ENCODE assay signal across 1 cellular context in the genomic region with DNA sequence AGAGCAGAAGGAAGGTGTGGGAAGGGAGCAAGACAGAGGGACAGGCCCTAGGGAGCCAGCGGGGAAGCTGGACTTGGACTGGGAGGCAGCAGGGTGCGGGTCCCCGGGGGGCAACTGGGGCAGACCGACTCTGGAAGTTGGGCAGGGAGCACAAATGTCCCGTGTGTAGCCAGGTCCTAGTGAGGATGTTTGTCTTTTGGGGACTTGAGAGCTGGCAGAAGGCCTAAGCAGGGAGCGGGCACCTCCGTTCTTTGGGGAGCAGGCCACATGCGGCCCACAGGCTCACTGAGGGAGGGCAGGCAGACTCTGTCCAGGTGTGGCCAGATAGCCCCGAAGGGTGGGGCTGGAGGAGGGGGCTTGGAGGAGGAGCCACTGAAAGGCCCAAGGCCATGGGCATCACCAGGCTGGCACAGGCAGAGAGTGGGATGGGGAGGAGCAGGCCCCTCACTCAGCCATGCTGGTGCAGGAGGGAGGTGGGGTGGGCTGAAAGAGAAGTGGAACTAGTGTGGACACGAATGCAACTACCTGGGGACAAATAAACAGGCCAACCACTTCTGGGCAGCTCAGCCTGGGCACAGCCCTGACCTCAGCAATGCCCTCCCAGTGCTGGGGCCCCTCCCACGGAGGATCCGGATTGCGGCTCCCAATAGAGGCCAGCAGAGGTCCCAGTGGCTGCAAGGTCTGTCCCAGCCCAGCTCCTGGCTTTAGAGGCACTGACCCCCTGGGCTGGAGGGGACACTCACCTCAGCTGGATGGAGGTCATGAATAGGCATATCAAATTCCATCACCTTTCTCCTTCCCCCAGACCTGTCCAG.
TF ChIP-seq lines count a peak whose summit lies in the region.

No MANE protein-coding gene starts in this region.

TF ChIP-seq in H1, 55 proteins besides CTCF, POLR2A, EP300 and RAD21:
- TF ChIP-seq RNF2 (IDR thresholded peaks at IDR 0.05; ENCODE audit: borderline replicate concordance, low read depth, low read length, missing control alignments, poor library complexity, severe bottlenecking): no peak
- TF ChIP-seq SIX5 (IDR thresholded peaks at IDR 0.05; ENCODE audit: low read depth, low read length): no peak
- no peak for TF ChIP-seq BRCA1 (IDR thresholded peaks at IDR 0.05; ENCODE audit: low read depth, low read length)
- TF ChIP-seq BACH1 (IDR thresholded peaks at IDR 0.05; ENCODE audit: low read length): no peak
- TF ChIP-seq KDM4A (IDR thresholded peaks at IDR 0.05; ENCODE audit: low read depth, low read length, severe bottlenecking): no peak
- TF ChIP-seq, protein P1, sequence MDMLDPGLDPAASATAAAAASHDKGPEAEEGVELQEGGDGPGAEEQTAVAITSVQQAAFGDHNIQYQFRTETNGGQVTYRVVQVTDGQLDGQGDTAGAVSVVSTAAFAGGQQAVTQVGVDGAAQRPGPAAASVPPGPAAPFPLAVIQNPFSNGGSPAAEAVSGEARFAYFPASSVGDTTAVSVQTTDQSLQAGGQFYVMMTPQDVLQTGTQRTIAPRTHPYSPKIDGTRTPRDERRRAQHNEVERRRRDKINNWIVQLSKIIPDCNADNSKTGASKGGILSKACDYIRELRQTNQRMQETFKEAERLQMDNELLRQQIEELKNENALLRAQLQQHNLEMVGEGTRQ (IDR thresholded peaks at IDR 0.05; ENCODE audit: low read length): no peak
- TF ChIP-seq HDAC6 (IDR thresholded peaks at IDR 0.05; ENCODE audit: low read depth, low read length): no peak
- no peak for TF ChIP-seq CEBPB (IDR thresholded peaks at IDR 0.05; ENCODE audit: low read depth, low read length)
- TF ChIP-seq NRF1 (IDR thresholded peaks at IDR 0.05; ENCODE audit: low read depth, low read length): no peak
TF ChIP-seq in H1: peak in this region for 0.
